22 cellular contexts compared by ENCODE assay signal in the genomic region with DNA sequence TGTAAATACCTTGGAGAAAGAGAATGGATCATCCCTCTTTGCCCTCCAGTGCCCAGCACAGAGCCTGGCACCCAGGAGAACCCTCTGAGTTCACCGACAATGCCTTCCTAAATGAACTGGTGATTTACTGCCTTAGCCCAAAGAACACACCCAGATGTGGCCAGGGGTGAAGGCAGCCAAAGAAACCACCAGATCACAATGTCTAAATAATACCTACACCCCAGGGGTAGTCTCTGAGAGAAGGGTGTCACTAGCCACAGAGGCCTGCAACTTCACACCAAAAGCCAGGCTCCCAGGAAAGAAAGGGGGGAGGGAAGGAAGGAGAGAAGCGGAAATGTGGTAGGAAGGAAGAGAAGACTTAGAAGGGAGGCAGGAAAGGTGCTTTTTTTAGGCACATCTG.
"Had no signal": no experiment of that assay in that cellular context is flagged by ENCODE, and none has a peak within 500 bp of the region (broad histone marks: within the 10 kb centered on the region; RNA-seq: fewer than 3 reads in every experiment).

No MANE protein-coding gene starts in this region.

- ATAC-seq: activated CD8-positive, alpha-beta memory T cell treated with anti-CD3 and anti-CD28 coated beads, Interleukin-2, amount 10 ng/mL, durations not matched to agents 7 days and 5 days; PC-3; T-helper 17 cell had no signal

- FAIRE-seq: TTC549 had no signal

- DNase-seq: activated B cell treated with CpG ODN at 0.5 μM for 24 hours; activated CD4-positive, alpha-beta T cell treated with anti-CD3 and anti-CD28 coated beads for 1 hour; activated CD4-positive, alpha-beta T cell treated with anti-CD3 and anti-CD28 coated beads, Interleukin-2, amount 10 ng/mL, durations not matched to agents 24 days and 14 days; activated CD4-positive, alpha-beta T cell treated with anti-CD3 and anti-CD28 coated beads, Interleukin-2, amount 50 U/mL, for 48 hours; activated CD8-positive, alpha-beta memory T cell treated with anti-CD3 and anti-CD28 coated beads, Interleukin-2, amount 10 ng/mL, durations not matched to agents 7 days and 5 days; activated effector memory CD4-positive, alpha-beta T cell treated with Interleukin-2 at 50 U/mL for 16 hours; activated naive CD4-positive, alpha-beta T cell; activated T-cell treated with anti-CD3 and anti-CD28 coated beads, Interleukin-2, amount 50 U/mL, for 24 hours; anterior cingulate cortex; Kasumi-1; KBM-7; NCI-H1048; NCI-H146; NCI-H187 treated with DMSO at 0.1 percent for 48 hours; NCI-H2081 treated with DMSO at 0.1 percent for 48 hours; NCI-H446; NCI-H524; PC-3; SIG-M5; T-helper 17 cell; T-helper 9 cell had no signal
